In genomic region chr6:149012040-149012545, GRCh38 we compare ENCODE assay signal across 11 cellular contexts.
A peak's percentile ranks its signal among the peaks of the same experiment; 100 is the strongest.
DNase-seq lines count a peak whose midpoint lies in the region; ATAC-seq and TF ChIP-seq lines count a peak whose summit lies in the region.
"Had no signal": no experiment of that assay in that cellular context is flagged by ENCODE, and none has a peak within 500 bp of the region (broad histone marks: within the 10 kb centered on the region; RNA-seq: fewer than 3 reads in every experiment).

No MANE protein-coding gene starts in this region.

- peaks cover 17% of the 10 kb centered on the region for H3K9me1 ChIP-seq in IMR-90 (ENCODE audit: insufficient read depth, low read length)

- intact Hi-C loops in IMR-90 (cut with micrococcal nuclease): loop anchor here (5.0 kb wide), 2 partner anchors 40 to 435 kb away; no protein-coding TSS in a partner anchor
- intact Hi-C loops in naive thymus-derived CD4-positive, alpha-beta T cell (cut with micrococcal nuclease): no loop called here

- H4K5ac ChIP-seq in IMR-90 (ENCODE audit: low read depth, low read length): no peak overlapping the region; the same call in 1 of the 2 replicates

- H2AK5ac ChIP-seq in IMR-90 (ENCODE audit: low read depth, low read length): peak overlapping the region; percentile 80

- H3K27ac ChIP-seq in IMR-90 (ENCODE audit: insufficient read depth, low read length): no peak overlapping the region
- no peak overlapping the region for H3K27ac ChIP-seq in lung (ENCODE audit: low read depth in 1 of 2, low read length in 1 of 2)
- no peak overlapping the region for H3K27ac ChIP-seq in naive thymus-derived CD4-positive, alpha-beta T cell (ENCODE audit: low read depth, low read length)
- H3K27ac ChIP-seq: neutrophil had no signal

- no CpG with 5 or more reads among the region's 6 CpGs for WGBS in IMR-90 (ENCODE audit: extremely low coverage in 2 of 2, insufficient read length in 1 of 2), 2 experiments
- WGBS in lung, 2 donors: 83 to 93% methylated on average over 6 of the region's 6 CpGs

- H2BK120ac ChIP-seq in IMR-90 (ENCODE audit: low read depth, low read length): peak overlapping the region; percentile 33; the same call in 1 of the 2 replicates

- no TSS peak for BruUV-seq in IMR-90 (replicated peaks; lab: Mats Ljungman, UMichigan)

- 0 out of 2 replicates have a peak overlapping the region, but pooled peaks have one; percentile 13 for H4K91ac ChIP-seq in IMR-90 (ENCODE audit: insufficient read depth, low read depth, low read length)

- ATAC-seq in IMR-90 (ENCODE audit: low read depth) (peak; percentile 81), lung (ENCODE audit: insufficient read depth, low FRiP score) (peak; percentile 10), HG03280 (IDR thresholded peaks at IDR 0.05; ENCODE audit: unreplicated experiment) (no peak)
- no peak for ATAC-seq in naive thymus-derived CD4-positive, alpha-beta T cell
- ATAC-seq: activated naive CD8-positive, alpha-beta T cell treated with anti-CD3 and anti-CD28 coated beads, Interleukin-2, amount 50 U/mL, for 24 hours had no signal

- no peak overlapping the region for H3K9ac ChIP-seq in IMR-90 (ENCODE audit: low read depth, low read length)

- no peak overlapping the region for H3K23ac ChIP-seq in IMR-90 (ENCODE audit: low read depth, low read length)

- H3K4me2 ChIP-seq in IMR-90 (ENCODE audit: low read depth, low read length): peak overlapping the region; percentile 22; the same call in 1 of the 2 replicates

- H3K79me1 ChIP-seq in IMR-90 (ENCODE audit: low read depth in 1 of 2, low read length in 2 of 2): peaks cover 0 to 14% of the 10 kb centered on the region in 2 experiments; a peak in 1 of 4 replicates

- peaks cover 3% of the 10 kb centered on the region; the same call in 1 of the 2 replicates for H4K20me1 ChIP-seq in IMR-90 (ENCODE audit: insufficient read depth, low read length)

- peak overlapping the region; percentile 73 for H2BK20ac ChIP-seq in IMR-90 (ENCODE audit: low read depth, low read length)

- H2BK5ac ChIP-seq in IMR-90 (ENCODE audit: low read depth, low read length, poor library complexity, severe bottlenecking): peak overlapping the region; percentile 86

- dilution Hi-C loops in IMR-90 (cut with HindIII; ENCODE audit: low sequenced_read_pairs, unreplicated experiment): no loop called here

- H3K9me3 Mint-ChIP-seq in naive thymus-derived CD4-positive, alpha-beta T cell: no peaks in the 10 kb centered on the region
- H3K9me3 Mint-ChIP-seq: activated CD4-positive, alpha-beta T cell treated with anti-CD3 and anti-CD28 coated beads, Interleukin-2, amount 10 ng/mL, durations not matched to agents 24 days and 14 days; activated naive CD8-positive, alpha-beta T cell treated with anti-CD3 and anti-CD28 coated beads, Interleukin-2, amount 50 U/mL, for 24 hours had no signal

- peak overlapping the region; percentile 54; the same call in 1 of the 2 replicates for H3K4ac ChIP-seq in IMR-90 (ENCODE audit: low read depth, low read length)

- H3K4me3 Mint-ChIP-seq in naive thymus-derived CD4-positive, alpha-beta T cell: no peak overlapping the region
- H3K4me3 Mint-ChIP-seq: activated CD4-positive, alpha-beta T cell treated with anti-CD3 and anti-CD28 coated beads, Interleukin-2, amount 10 ng/mL, durations not matched to agents 24 days and 14 days; activated naive CD8-positive, alpha-beta T cell treated with anti-CD3 and anti-CD28 coated beads, Interleukin-2, amount 50 U/mL, for 24 hours had no signal

- H3K9me3 ChIP-seq in IMR-90 (ENCODE audit: control insufficient read depth, insufficient read depth, low read length) (no peaks in the 10 kb centered on the region), lung (ENCODE audit: control insufficient read depth in 2 of 2, insufficient read depth in 1 of 2, low read length in 1 of 2) (no peaks in the 10 kb centered on the region)
- no peaks in the 10 kb centered on the region for H3K9me3 ChIP-seq in naive thymus-derived CD4-positive, alpha-beta T cell (ENCODE audit: control insufficient read depth in 2 of 3, low read length in 3 of 3)
- H3K9me3 ChIP-seq: neutrophil had no signal

- peak overlapping the region; percentile 53; the same call in 1 of the 2 replicates for H3K18ac ChIP-seq in IMR-90 (ENCODE audit: low read depth, low read length)

- no peak for TF ChIP-seq CTCF in AG09319 (IDR thresholded peaks at IDR 0.05; ENCODE audit: low read depth, low read length)
- TF ChIP-seq CTCF in IMR-90 (conservative IDR thresholded peaks at IDR 0.05; ENCODE audit: low read depth, low read length): no peak
- TF ChIP-seq CTCF in cardiac fibroblast (IDR thresholded peaks at IDR 0.05; ENCODE audit: low read depth, low read length): no peak
- no peak for TF ChIP-seq CTCF in lung (IDR thresholded peaks at IDR 0.05; ENCODE audit: control extremely low read depth, extremely low read depth)

- no peak overlapping the region for H3K27ac Mint-ChIP-seq in naive thymus-derived CD4-positive, alpha-beta T cell
- H3K27ac Mint-ChIP-seq: activated CD4-positive, alpha-beta T cell treated with anti-CD3 and anti-CD28 coated beads, Interleukin-2, amount 10 ng/mL, durations not matched to agents 24 days and 14 days; activated naive CD8-positive, alpha-beta T cell treated with anti-CD3 and anti-CD28 coated beads, Interleukin-2, amount 50 U/mL, for 24 hours had no signal

- TF ChIP-seq POLR2A in IMR-90 (IDR thresholded peaks at IDR 0.05; ENCODE audit: low read depth, low read length): peak; percentile 39; the same call in 1 of the 2 replicates

- no peak overlapping the region for H2AK9ac ChIP-seq in IMR-90 (replicated peaks; ENCODE audit: low read depth, low read length, poor library complexity)

- H3K27me3 ChIP-seq in IMR-90 (ENCODE audit: control insufficient read depth, insufficient read depth, low read length) (no peaks in the 10 kb centered on the region), lung (ENCODE audit: control insufficient read depth, insufficient read depth) (no peaks in the 10 kb centered on the region)
- H3K27me3 ChIP-seq in naive thymus-derived CD4-positive, alpha-beta T cell (ENCODE audit: control insufficient read depth in 2 of 2, insufficient read depth in 2 of 2, low read length in 2 of 2): no peaks in the 10 kb centered on the region
- H3K27me3 ChIP-seq: neutrophil had no signal

- H3K4me3 ChIP-seq in IMR-90 (ENCODE audit: insufficient read depth, low read depth, low read length) (no peak overlapping the region), cardiac fibroblast (replicated peaks in 1 of 2; ENCODE audit: low read depth in 2 of 2, low read length in 2 of 2) (no peak overlapping the region), lung (no peak overlapping the region)
- H3K4me3 ChIP-seq in naive thymus-derived CD4-positive, alpha-beta T cell (ENCODE audit: low read length): no peak overlapping the region

- H3K56ac ChIP-seq in IMR-90 (ENCODE audit: extremely low read depth, insufficient read depth, low read length): 0 out of 2 replicates have a peak overlapping the region, but pooled peaks have one; percentile 6

- H3K4me1 ChIP-seq in IMR-90 (ENCODE audit: control insufficient read depth, insufficient read depth, low read length): peaks cover 20% of the 10 kb centered on the region
- H3K4me1 ChIP-seq in lung (ENCODE audit: control insufficient read depth in 2 of 2, insufficient read depth in 2 of 2, low read length in 2 of 2): no peaks in the 10 kb centered on the region
- H3K4me1 ChIP-seq in naive thymus-derived CD4-positive, alpha-beta T cell (ENCODE audit: control insufficient read depth in 2 of 2, insufficient read depth in 2 of 2, low read length in 2 of 2): no peaks in the 10 kb centered on the region

- no peak overlapping the region for H2AFZ ChIP-seq in IMR-90 (replicated peaks; ENCODE audit: low read length, poor library complexity)

- peaks cover 0 to 1% (median 0%) of the 10 kb centered on the region in 5 donors for H3K36me3 Mint-ChIP-seq in naive thymus-derived CD4-positive, alpha-beta T cell

- CTCF ChIA-PET in IMR-90 (lab: Yijun Ruan, JAX): no interaction called here
- CTCF ChIA-PET in naive thymus-derived CD4-positive, alpha-beta T cell (lab: Charles Lee): no interaction called here

- 0 out of 3 replicates have a peak overlapping the region, but pooled peaks have one; percentile 33 for H2BK15ac ChIP-seq in IMR-90 (ENCODE audit: low read depth, low read length)

- peak overlapping the region; percentile 23; the same call in 1 of the 2 replicates for H3K14ac ChIP-seq in IMR-90 (replicated peaks; ENCODE audit: low read depth, low read length)

- peaks cover 0 to 31% (median 4%) of the 10 kb centered on the region in 5 donors for H3K27me3 Mint-ChIP-seq in naive thymus-derived CD4-positive, alpha-beta T cell
- H3K27me3 Mint-ChIP-seq: activated naive CD8-positive, alpha-beta T cell treated with anti-CD3 and anti-CD28 coated beads, Interleukin-2, amount 50 U/mL, for 24 hours had no signal

- H4K8ac ChIP-seq in IMR-90 (ENCODE audit: low read depth in 2 of 2, low read length in 2 of 2): peak overlapping the region in 1 of 2 experiments; percentile 68; a peak in 1 of 4 replicates

- in situ Hi-C loops in IMR-90 (cut with MboI; ENCODE audit: low sequenced_read_pairs): no loop called here

- no peak for TF ChIP-seq RAD21 in IMR-90 (IDR thresholded peaks at IDR 0.05; ENCODE audit: low read length)

- H3K36me3 ChIP-seq in IMR-90 (ENCODE audit: control insufficient read depth, insufficient read depth, low read length) (no peaks in the 10 kb centered on the region), lung (ENCODE audit: control insufficient read depth in 2 of 2, insufficient read depth in 2 of 2, low read length in 2 of 2) (no peaks in the 10 kb centered on the region)
- H3K36me3 ChIP-seq in naive thymus-derived CD4-positive, alpha-beta T cell (ENCODE audit: control insufficient read depth in 2 of 3, insufficient read depth in 3 of 3, low read length in 3 of 3): no peaks in the 10 kb centered on the region
- H3K36me3 ChIP-seq: neutrophil had no signal

- peaks cover 0 to 4% (median 0%) of the 10 kb centered on the region in 7 donors for H3K4me1 Mint-ChIP-seq in naive thymus-derived CD4-positive, alpha-beta T cell
- H3K4me1 Mint-ChIP-seq: activated CD4-positive, alpha-beta T cell treated with anti-CD3 and anti-CD28 coated beads, Interleukin-2, amount 10 ng/mL, durations not matched to agents 24 days and 14 days; activated naive CD8-positive, alpha-beta T cell treated with anti-CD3 and anti-CD28 coated beads, Interleukin-2, amount 50 U/mL, for 24 hours had no signal

- DNase-seq in AG09319 (ENCODE audit: extremely low read depth, low read depth) (peak; percentile 92), IMR-90 (peak; percentile 100), cardiac fibroblast (ENCODE audit: low read depth in 2 of 2) (peak; percentile 89 to 92), lung (ENCODE audit: low spot score) (no peak), NK-92 (lab: John Stamatoyannopoulos, UW; ENCODE audit: unreplicated experiment) (no peak)
- no peak for DNase-seq in stimulated activated CD4-positive, alpha-beta T cell treated with anti-CD3 and anti-CD28 coated beads, Interleukin-15, amount 100 ng/mL, for 24 hours
- no peak for DNase-seq in naive thymus-derived CD4-positive, alpha-beta T cell
- DNase-seq: activated CD4-positive, alpha-beta T cell treated with anti-CD3 and anti-CD28 coated beads, Interleukin-2, amount 10 ng/mL, durations not matched to agents 24 days and 14 days; activated naive CD8-positive, alpha-beta T cell treated with anti-CD3 and anti-CD28 coated beads, Interleukin-2, amount 50 U/mL, for 24 hours had no signal

- POLR2A ChIA-PET in IMR-90 (lab: Charles Lee; ENCODE audit: unreplicated experiment): no interaction called here
- POLR2A ChIA-PET in naive thymus-derived CD4-positive, alpha-beta T cell (lab: Charles Lee): no interaction called here

Comparison
In these comparisons a context has a peak if more than half of its experiments do, and no peak if none do; other contexts are left out.
1. DNase-seq: peak in AG09319 (single experiment), IMR-90 (single experiment) and cardiac fibroblast (2 of 2); none in lung (single experiment), NK-92 (single experiment), stimulated activated CD4-positive, alpha-beta T cell treated with anti-CD3 and anti-CD28 coated beads, Interleukin-15, amount 100 ng/mL, for 24 hours (single experiment) and naive thymus-derived CD4-positive, alpha-beta T cell (0 of 9).
2. ATAC-seq: peak in IMR-90 (single experiment) and lung (single experiment); none in naive thymus-derived CD4-positive, alpha-beta T cell (single experiment) and HG03280 (single experiment).